ENCODE assay signal across 18 cellular contexts in the genomic region with DNA sequence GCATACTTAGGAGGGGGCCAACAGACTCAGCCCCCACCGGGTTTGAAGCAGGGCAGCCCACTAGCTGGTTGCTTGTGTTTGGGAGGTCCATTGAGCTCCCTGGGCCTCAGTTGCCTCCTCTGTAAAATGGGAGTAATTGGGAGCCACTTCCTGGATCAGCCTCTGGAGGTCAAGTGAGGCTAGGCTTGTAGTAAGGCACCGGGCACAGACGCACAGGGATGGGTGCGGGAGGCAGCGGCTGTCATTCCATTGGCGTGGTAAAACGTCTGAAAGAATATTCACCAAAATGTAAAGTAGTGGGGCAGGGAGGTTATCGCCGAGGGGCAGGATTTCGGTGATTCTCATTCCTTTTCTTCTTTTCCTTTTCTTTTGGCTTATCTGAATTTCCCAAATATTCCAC.
DNase-seq lines count a peak whose midpoint lies in the region; ATAC-seq and TF ChIP-seq lines count a peak whose summit lies in the region.
"Had no signal": no experiment of that assay in that cellular context is flagged by ENCODE, and none has a peak within 500 bp of the region (broad histone marks: within the 10 kb centered on the region; RNA-seq: fewer than 3 reads in every experiment).

No MANE protein-coding gene starts in this region.

- H3K4me1 ChIP-seq in mammary epithelial cell (ENCODE audit: insufficient read depth, low read length) (peaks cover 2% of the 10 kb centered on the region), SJCRH30 (peaks cover 43% of the 10 kb centered on the region), tibial nerve (peaks cover 0 to 12% (median 2%) of the 10 kb centered on the region in 4 donors)
- H3K4me1 ChIP-seq: gastrocnemius medialis had no signal

- DNase-seq in mammary epithelial cell (no peak), MCF 10A (ENCODE audit: unreplicated experiment) (no peak), SJCRH30 (peak in 1 of 2 experiments; percentile 39), foreskin melanocyte (peak; percentile 2), NCI-H1092 (lab: John Stamatoyannopoulos, UW) (no peak), tibial nerve (ENCODE audit: low spot score in 2 of 2) (no peak), NCI-H1417 treated with DMSO at 0.1 percent for 48 hours (lab: John Stamatoyannopoulos, UW) (no peak)
- DNase-seq: activated CD8-positive, alpha-beta T cell treated with anti-CD3 and anti-CD28 coated beads for 36 hours; activated naive CD4-positive, alpha-beta T cell; activated T-cell treated with anti-CD3 and anti-CD28 coated beads, Interleukin-2, amount 50 U/mL, for 1 hour; CD4-positive, CD25-positive, alpha-beta regulatory T cell; gastrocnemius medialis; GOT3; naive thymus-derived CD4-positive, alpha-beta T cell; T1000 had no signal

- no peak for TF ChIP-seq POLR2A in tibial nerve (IDR thresholded peaks at IDR 0.05)

- no peaks in the 10 kb centered on the region for H3K9me3 Mint-ChIP-seq in MCF 10A (ENCODE audit: unreplicated experiment)
- H3K9me3 Mint-ChIP-seq in stimulated activated memory B cell treated with anti-CD40 and anti-IgM and Interleukin-4, amounts not matched to agents 10 μg/mL and 1 μg/mL and 100 μg/mL, for 72 hours, result no peaks in the 10 kb centered on the region
- H3K9me3 Mint-ChIP-seq: activated CD8-positive, alpha-beta T cell treated with anti-CD3 and anti-CD28 coated beads for 36 hours; CD4-positive, CD25-positive, alpha-beta regulatory T cell; memory B cell; naive thymus-derived CD4-positive, alpha-beta T cell had no signal

- H3K36me3 Mint-ChIP-seq in MCF 10A (ENCODE audit: insufficient read depth, unreplicated experiment), result no peaks in the 10 kb centered on the region
- peaks cover 6% of the 10 kb centered on the region for H3K36me3 Mint-ChIP-seq in stimulated activated memory B cell treated with anti-CD40 and anti-IgM and Interleukin-4, amounts not matched to agents 10 μg/mL and 1 μg/mL and 100 μg/mL, for 72 hours
- H3K36me3 Mint-ChIP-seq: CD4-positive, CD25-positive, alpha-beta regulatory T cell had no signal

- peaks cover 4% of the 10 kb centered on the region for H3K4me1 Mint-ChIP-seq in MCF 10A (ENCODE audit: insufficient read depth, unreplicated experiment)
- peaks cover 70% of the 10 kb centered on the region for H3K4me1 Mint-ChIP-seq in stimulated activated memory B cell treated with anti-CD40 and anti-IgM and Interleukin-4, amounts not matched to agents 10 μg/mL and 1 μg/mL and 100 μg/mL, for 72 hours
- H3K4me1 Mint-ChIP-seq: CD4-positive, CD25-positive, alpha-beta regulatory T cell had no signal

- CTCF ChIA-PET in mammary epithelial cell (lab: Charles Lee; ENCODE audit: low non-redundant PET) (no interaction called here), MCF 10A (lab: Yijun Ruan, JAX) (interaction anchor here (0.5 kb wide), 1 partner anchor 304 kb away, joined by 3 read pairs; no protein-coding TSS in a partner anchor)

- H3K9me3 ChIP-seq in mammary epithelial cell (replicated peaks; ENCODE audit: insufficient read depth, low read length) (no peaks in the 10 kb centered on the region), SJCRH30 (replicated peaks) (no peaks in the 10 kb centered on the region), tibial nerve (no peaks in the 10 kb centered on the region)
- H3K9me3 ChIP-seq: gastrocnemius medialis had no signal

- TF ChIP-seq CTCF in mammary epithelial cell (conservative IDR thresholded peaks at IDR 0.05 in 1 of 2, IDR thresholded peaks at IDR 0.05 in 1 of 2; ENCODE audit: extremely low read depth in 1 of 2, insufficient read depth in 1 of 2, low read depth in 1 of 2, low read length in 2 of 2) (no peak), MCF 10A (IDR thresholded peaks at IDR 0.05; ENCODE audit: unreplicated experiment) (no peak), tibial nerve (IDR thresholded peaks at IDR 0.05) (no peak)

- POLR2A ChIA-PET in MCF 10A (lab: Yijun Ruan, JAX), result no interaction called here

- 89% methylated on average over 7 of the region's 10 CpGs for WGBS in mammary epithelial cell (ENCODE audit: low coverage, missing lambda C conversion rate)
- WGBS in tibial nerve, 2 donors, result 54 to 62% methylated on average over 10 of the region's 10 CpGs

- peaks cover 26% of the 10 kb centered on the region for H3K27me3 Mint-ChIP-seq in MCF 10A (ENCODE audit: insufficient read depth, unreplicated experiment)
- H3K27me3 Mint-ChIP-seq in stimulated activated memory B cell treated with anti-CD40 and anti-IgM and Interleukin-4, amounts not matched to agents 10 μg/mL and 1 μg/mL and 100 μg/mL, for 72 hours, result no peaks in the 10 kb centered on the region
- H3K27me3 Mint-ChIP-seq: activated CD8-positive, alpha-beta T cell treated with anti-CD3 and anti-CD28 coated beads for 36 hours; memory B cell had no signal

- H3K27ac Mint-ChIP-seq in MCF 10A (ENCODE audit: low read depth, unreplicated experiment), result no peak overlapping the region
- H3K27ac Mint-ChIP-seq in stimulated activated memory B cell treated with anti-CD40 and anti-IgM and Interleukin-4, amounts not matched to agents 10 μg/mL and 1 μg/mL and 100 μg/mL, for 72 hours, result peak overlapping the region; percentile 51
- H3K27ac Mint-ChIP-seq: activated CD8-positive, alpha-beta T cell treated with anti-CD3 and anti-CD28 coated beads for 36 hours; memory B cell; naive thymus-derived CD4-positive, alpha-beta T cell had no signal

- no peak overlapping the region for H3K4me3 Mint-ChIP-seq in MCF 10A (ENCODE audit: unreplicated experiment)
- no peak overlapping the region for H3K4me3 Mint-ChIP-seq in stimulated activated memory B cell treated with anti-CD40 and anti-IgM and Interleukin-4, amounts not matched to agents 10 μg/mL and 1 μg/mL and 100 μg/mL, for 72 hours
- H3K4me3 Mint-ChIP-seq: activated CD8-positive, alpha-beta T cell treated with anti-CD3 and anti-CD28 coated beads for 36 hours; CD4-positive, CD25-positive, alpha-beta regulatory T cell; memory B cell; naive thymus-derived CD4-positive, alpha-beta T cell had no signal

- H3K9ac ChIP-seq in mammary epithelial cell (ENCODE audit: insufficient read depth, low read length), result no peak overlapping the region

- H3K4me2 ChIP-seq in mammary epithelial cell (ENCODE audit: insufficient read depth, low read depth, low read length), result peak overlapping the region; percentile 30

- peaks cover 18% of the 10 kb centered on the region for H3K27me3 ChIP-seq in mammary epithelial cell (ENCODE audit: insufficient read depth, low read length)
- H3K27me3 ChIP-seq in SJCRH30, result 0 out of 2 replicates have a peak, but pooled peaks cover 4% of the 10 kb centered on the region
- H3K27me3 ChIP-seq in tibial nerve, result peaks cover 0 to 3% of the 10 kb centered on the region in 2 donors

- no peaks in the 10 kb centered on the region for H4K20me1 ChIP-seq in mammary epithelial cell (ENCODE audit: insufficient read depth, low read length)

- no peaks in the 10 kb centered on the region for H3K79me2 ChIP-seq in mammary epithelial cell (ENCODE audit: insufficient read depth, low read length)

- H2AFZ ChIP-seq in mammary epithelial cell (ENCODE audit: low read depth, low read length), result no peak overlapping the region

- TF ChIP-seq EP300 in tibial nerve (IDR thresholded peaks at IDR 0.05), result no peak

- H3K27ac ChIP-seq in mammary epithelial cell (ENCODE audit: insufficient read depth, low read depth, low read length) (no peak overlapping the region), SJCRH30 (peak overlapping the region; percentile 29), tibial nerve (peak overlapping the region in 1 of 4 donors; percentile 60)
- H3K27ac ChIP-seq: gastrocnemius medialis had no signal

- dilution Hi-C loops in mammary epithelial cell (cut with HindIII; ENCODE audit: low sequenced_read_pairs), result no loop called here

- intact Hi-C loops in mammary epithelial cell (cut with micrococcal nuclease), result no loop called here
- intact Hi-C loops in MCF 10A (cut with micrococcal nuclease), result no loop called here

- in situ Hi-C loops in mammary epithelial cell (cut with MboI; ENCODE audit: low sequenced_read_pairs in 2 of 2), result no loop called here

- no peak for ATAC-seq in stimulated activated memory B cell treated with anti-CD40 and anti-IgM and Interleukin-4, amounts not matched to agents 10 μg/mL and 1 μg/mL and 100 μg/mL, for 72 hours
- ATAC-seq: activated CD4-positive, CD25-positive, alpha-beta regulatory T cell treated with anti-CD3 and anti-CD28 coated beads, Interleukin-2, amount 50 U/mL, for 24 hours; activated CD8-positive, alpha-beta T cell treated with anti-CD3 and anti-CD28 coated beads for 36 hours; gastrocnemius medialis; naive thymus-derived CD4-positive, alpha-beta T cell had no signal

- H3K4me3 ChIP-seq in mammary epithelial cell (replicated peaks in 1 of 3; ENCODE audit: insufficient read depth in 1 of 3, low read depth in 2 of 3, low read length in 3 of 3) (no peak overlapping the region), SJCRH30 (peak overlapping the region; percentile 42), tibial nerve (peak overlapping the region in 2 of 4 donors; percentile 19 to 31)
- H3K4me3 ChIP-seq: gastrocnemius medialis had no signal

- H3K36me3 ChIP-seq in mammary epithelial cell (ENCODE audit: insufficient read depth, low read length) (no peaks in the 10 kb centered on the region), SJCRH30 (no peaks in the 10 kb centered on the region), tibial nerve (no peaks in the 10 kb centered on the region)
- H3K36me3 ChIP-seq: gastrocnemius medialis had no signal

- BruUV-seq in mammary epithelial cell (replicated peaks; lab: Mats Ljungman, UMichigan) (no TSS peak), MCF 10A (replicated peaks; lab: Mats Ljungman, UMichigan) (no TSS peak)
